In the genomic region with DNA sequence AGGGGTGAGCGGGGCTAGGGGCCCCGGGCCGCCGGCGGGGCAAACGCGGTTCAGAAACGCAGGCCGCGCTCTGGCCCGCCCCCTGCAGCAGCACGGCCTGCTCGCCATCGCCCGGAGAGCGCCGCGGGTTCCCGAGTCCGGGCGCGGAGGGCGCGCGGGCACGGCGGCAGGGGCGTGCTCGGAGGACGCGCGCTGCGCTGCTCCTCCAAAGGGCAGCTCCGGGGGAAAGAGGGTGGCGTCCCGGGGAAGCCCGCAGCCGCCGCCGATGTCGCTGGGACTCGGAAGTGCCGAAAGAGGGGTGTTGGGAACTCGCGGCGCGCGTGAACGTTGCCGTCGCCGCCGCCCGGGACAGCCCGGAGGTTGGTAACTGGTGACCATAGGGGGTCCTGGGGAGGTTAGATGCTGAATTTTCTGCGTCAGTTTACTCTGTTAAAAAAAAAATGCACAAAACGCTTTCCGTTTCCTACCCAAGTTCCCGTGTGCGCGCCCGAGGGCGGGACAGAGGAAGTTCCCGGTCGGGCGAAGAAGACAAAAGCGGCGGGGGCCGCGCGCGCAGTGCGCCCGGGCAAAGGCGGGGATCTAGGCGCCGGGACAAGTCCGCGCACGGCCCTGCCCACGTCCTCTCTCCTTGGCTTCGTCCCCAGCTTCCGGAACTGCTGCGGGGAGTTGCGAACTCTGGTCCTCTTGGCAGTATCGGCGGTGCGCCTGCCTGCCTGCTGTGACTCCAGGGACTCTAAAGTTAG, we compare ENCODE assay signal across 1 cellular context.
TF ChIP-seq lines count a peak whose summit lies in the region.

A gene (plus strand): TSS at position 157 of the 743 bp plus-strand sequence. CDS start 20,074 bp downstream, outside the sequence.

TF ChIP-seq in HEK293, 187 proteins besides CTCF, POLR2A, EP300 and RAD21 (continued from another document and continues in another):
- TF ChIP-seq, protein P1, sequence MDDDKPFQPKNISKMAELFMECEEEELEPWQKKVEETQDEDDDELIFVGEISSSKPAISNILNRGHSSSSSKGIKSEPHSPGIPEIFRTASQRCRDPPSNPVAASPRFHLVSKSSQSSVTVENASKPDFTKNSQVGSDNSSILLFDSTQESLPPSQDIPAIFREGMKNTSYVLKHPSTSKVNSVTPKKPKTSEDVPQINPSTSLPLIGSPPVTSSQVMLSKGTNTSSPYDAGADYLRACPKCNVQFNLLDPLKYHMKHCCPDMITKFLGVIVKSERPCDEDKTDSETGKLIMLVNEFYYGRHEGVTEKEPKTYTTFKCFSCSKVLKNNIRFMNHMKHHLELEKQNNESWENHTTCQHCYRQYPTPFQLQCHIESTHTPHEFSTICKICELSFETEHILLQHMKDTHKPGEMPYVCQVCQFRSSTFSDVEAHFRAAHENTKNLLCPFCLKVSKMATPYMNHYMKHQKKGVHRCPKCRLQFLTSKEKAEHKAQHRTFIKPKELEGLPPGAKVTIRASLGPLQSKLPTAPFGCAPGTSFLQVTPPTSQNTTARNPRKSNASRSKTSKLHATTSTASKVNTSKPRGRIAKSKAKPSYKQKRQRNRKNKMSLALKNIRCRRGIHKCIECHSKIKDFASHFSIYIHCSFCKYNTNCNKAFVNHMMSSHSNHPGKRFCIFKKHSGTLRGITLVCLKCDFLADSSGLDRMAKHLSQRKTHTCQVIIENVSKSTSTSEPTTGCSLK (tag by site-specific recombination; IDR thresholded peaks at IDR 0.05) = no peak
- TF ChIP-seq ZNF19 (tag by site-specific recombination; IDR thresholded peaks at IDR 0.05; ENCODE audit: low read depth) (no peak), ZFP3 (tag by site-specific recombination; IDR thresholded peaks at IDR 0.05; ENCODE audit: low read depth) (no peak), ZNF514 (tag by site-specific recombination; IDR thresholded peaks at IDR 0.05) (no peak), ZNF174 (tag by site-specific recombination; IDR thresholded peaks at IDR 0.05) (no peak), HOXA7 (CRISPR knock-in tag; IDR thresholded peaks at IDR 0.05; ENCODE audit: borderline replicate concordance) (no peak), ZNF114 (tag by site-specific recombination; IDR thresholded peaks at IDR 0.05) (no peak), ZNF37A (tag by site-specific recombination; IDR thresholded peaks at IDR 0.05) (no peak), ZNF768 (tag by site-specific recombination; IDR thresholded peaks at IDR 0.05) (no peak), ZFP37 (tag by site-specific recombination; IDR thresholded peaks at IDR 0.05) (no peak), ZNF423 (tag by site-specific recombination; IDR thresholded peaks at IDR 0.05) (no peak), ZNF777 (tag by site-specific recombination; IDR thresholded peaks at IDR 0.05; ENCODE audit: borderline replicate concordance) (no peak), ZNF747 (tag by site-specific recombination; IDR thresholded peaks at IDR 0.05) (no peak), MZF1 (tag by site-specific recombination; IDR thresholded peaks at IDR 0.05; ENCODE audit: borderline replicate concordance) (peak; percentile 69), ZNF521 (tag by site-specific recombination; IDR thresholded peaks at IDR 0.05) (no peak), IKZF3 (tag by site-specific recombination; IDR thresholded peaks at IDR 0.05) (peak; percentile 60), ZNF792 (tag by site-specific recombination; IDR thresholded peaks at IDR 0.05) (no peak), ZNF132 (tag by site-specific recombination; IDR thresholded peaks at IDR 0.05; ENCODE audit: borderline replicate concordance) (no peak), KLF16 (tag by site-specific recombination; IDR thresholded peaks at IDR 0.05) (peak; percentile 37; the same call in 1 of the 2 replicates), ZNF350 (tag by site-specific recombination; IDR thresholded peaks at IDR 0.05) (no peak), ZSCAN30 (tag by site-specific recombination; IDR thresholded peaks at IDR 0.05) (peak; percentile 73), ZNF2 (tag by site-specific recombination; IDR thresholded peaks at IDR 0.05) (0 out of 2 replicates have a peak, but pooled peaks have one; percentile 25), ZSCAN16 (tag by site-specific recombination; IDR thresholded peaks at IDR 0.05) (no peak), ZNF830 (tag by site-specific recombination; IDR thresholded peaks at IDR 0.05; ENCODE audit: low read depth) (no peak), ZNF266 (tag by site-specific recombination; IDR thresholded peaks at IDR 0.05; ENCODE audit: low read depth) (no peak), ZSCAN23 (tag by site-specific recombination; IDR thresholded peaks at IDR 0.05) (no peak), KLF7 (tag by site-specific recombination; IDR thresholded peaks at IDR 0.05; ENCODE audit: borderline replicate concordance) (no peak), ZFP69B (tag by site-specific recombination; IDR thresholded peaks at IDR 0.05) (peak; percentile 29; the same call in 1 of the 2 replicates), ZEB2 (tag by site-specific recombination; IDR thresholded peaks at IDR 0.05) (no peak; the same call in none of the 2 replicates), GLI2 (tag by site-specific recombination; IDR thresholded peaks at IDR 0.05; ENCODE audit: borderline replicate concordance, low read depth) (no peak), ZNF302 (tag by site-specific recombination; IDR thresholded peaks at IDR 0.05; ENCODE audit: low read depth) (no peak), ZBTB1 (tag by site-specific recombination; IDR thresholded peaks at IDR 0.05) (no peak), ZNF112 (tag by site-specific recombination; IDR thresholded peaks at IDR 0.05) (no peak), ZNF404 (tag by site-specific recombination; IDR thresholded peaks at IDR 0.05) (no peak), BCL11A (tag by site-specific recombination; IDR thresholded peaks at IDR 0.05; ENCODE audit: low read depth) (no peak), ZNF558 (tag by site-specific recombination; IDR thresholded peaks at IDR 0.05) (no peak), SP2 (tag by site-specific recombination; IDR thresholded peaks at IDR 0.05) (peak; percentile 90), ZNF664 (tag by site-specific recombination; IDR thresholded peaks at IDR 0.05) (no peak), ZNF341 (tag by site-specific recombination; IDR thresholded peaks at IDR 0.05; ENCODE audit: low read depth) (peak; percentile 67), ZNF555 (tag by site-specific recombination; conservative IDR thresholded peaks at IDR 0.05) (no peak), ZNF660 (tag by site-specific recombination; IDR thresholded peaks at IDR 0.05) (peak; percentile 81; the same call in 1 of the 2 replicates), ZNF214 (tag by site-specific recombination; IDR thresholded peaks at IDR 0.05; ENCODE audit: borderline replicate concordance) (no peak), ZNF10 (tag by site-specific recombination; IDR thresholded peaks at IDR 0.05) (no peak), ZNF658 (tag by site-specific recombination; IDR thresholded peaks at IDR 0.05) (no peak)
- TF ChIP-seq, protein P2, sequence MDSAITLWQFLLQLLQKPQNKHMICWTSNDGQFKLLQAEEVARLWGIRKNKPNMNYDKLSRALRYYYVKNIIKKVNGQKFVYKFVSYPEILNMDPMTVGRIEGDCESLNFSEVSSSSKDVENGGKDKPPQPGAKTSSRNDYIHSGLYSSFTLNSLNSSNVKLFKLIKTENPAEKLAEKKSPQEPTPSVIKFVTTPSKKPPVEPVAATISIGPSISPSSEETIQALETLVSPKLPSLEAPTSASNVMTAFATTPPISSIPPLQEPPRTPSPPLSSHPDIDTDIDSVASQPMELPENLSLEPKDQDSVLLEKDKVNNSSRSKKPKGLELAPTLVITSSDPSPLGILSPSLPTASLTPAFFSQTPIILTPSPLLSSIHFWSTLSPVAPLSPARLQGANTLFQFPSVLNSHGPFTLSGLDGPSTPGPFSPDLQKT (IDR thresholded peaks at IDR 0.05; ENCODE audit: borderline replicate concordance, low read depth, low read length) = no peak
- TF ChIP-seq, protein P3, sequence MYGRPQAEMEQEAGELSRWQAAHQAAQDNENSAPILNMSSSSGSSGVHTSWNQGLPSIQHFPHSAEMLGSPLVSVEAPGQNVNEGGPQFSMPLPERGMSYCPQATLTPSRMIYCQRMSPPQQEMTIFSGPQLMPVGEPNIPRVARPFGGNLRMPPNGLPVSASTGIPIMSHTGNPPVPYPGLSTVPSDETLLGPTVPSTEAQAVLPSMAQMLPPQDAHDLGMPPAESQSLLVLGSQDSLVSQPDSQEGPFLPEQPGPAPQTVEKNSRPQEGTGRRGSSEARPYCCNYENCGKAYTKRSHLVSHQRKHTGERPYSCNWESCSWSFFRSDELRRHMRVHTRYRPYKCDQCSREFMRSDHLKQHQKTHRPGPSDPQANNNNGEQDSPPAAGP (tag by site-specific recombination; IDR thresholded peaks at IDR 0.05) = peak; percentile 37; the same call in 1 of the 2 replicates
- TF ChIP-seq, protein P4, sequence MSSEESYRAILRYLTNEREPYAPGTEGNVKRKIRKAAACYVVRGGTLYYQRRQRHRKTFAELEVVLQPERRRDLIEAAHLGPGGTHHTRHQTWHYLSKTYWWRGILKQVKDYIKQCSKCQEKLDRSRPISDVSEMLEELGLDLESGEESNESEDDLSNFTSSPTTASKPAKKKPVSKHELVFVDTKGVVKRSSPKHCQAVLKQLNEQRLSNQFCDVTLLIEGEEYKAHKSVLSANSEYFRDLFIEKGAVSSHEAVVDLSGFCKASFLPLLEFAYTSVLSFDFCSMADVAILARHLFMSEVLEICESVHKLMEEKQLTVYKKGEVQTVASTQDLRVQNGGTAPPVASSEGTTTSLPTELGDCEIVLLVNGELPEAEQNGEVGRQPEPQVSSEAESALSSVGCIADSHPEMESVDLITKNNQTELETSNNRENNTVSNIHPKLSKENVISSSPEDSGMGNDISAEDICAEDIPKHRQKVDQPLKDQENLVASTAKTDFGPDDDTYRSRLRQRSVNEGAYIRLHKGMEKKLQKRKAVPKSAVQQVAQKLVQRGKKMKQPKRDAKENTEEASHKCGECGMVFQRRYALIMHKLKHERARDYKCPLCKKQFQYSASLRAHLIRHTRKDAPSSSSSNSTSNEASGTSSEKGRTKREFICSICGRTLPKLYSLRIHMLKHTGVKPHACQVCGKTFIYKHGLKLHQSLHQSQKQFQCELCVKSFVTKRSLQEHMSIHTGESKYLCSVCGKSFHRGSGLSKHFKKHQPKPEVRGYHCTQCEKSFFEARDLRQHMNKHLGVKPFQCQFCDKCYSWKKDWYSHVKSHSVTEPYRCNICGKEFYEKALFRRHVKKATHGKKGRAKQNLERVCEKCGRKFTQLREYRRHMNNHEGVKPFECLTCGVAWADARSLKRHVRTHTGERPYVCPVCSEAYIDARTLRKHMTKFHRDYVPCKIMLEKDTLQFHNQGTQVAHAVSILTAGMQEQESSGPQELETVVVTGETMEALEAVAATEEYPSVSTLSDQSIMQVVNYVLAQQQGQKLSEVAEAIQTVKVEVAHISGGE (tag by site-specific recombination; conservative IDR thresholded peaks at IDR 0.05; ENCODE audit: low read depth) = peak; percentile 77
- TF ChIP-seq, protein P5, sequence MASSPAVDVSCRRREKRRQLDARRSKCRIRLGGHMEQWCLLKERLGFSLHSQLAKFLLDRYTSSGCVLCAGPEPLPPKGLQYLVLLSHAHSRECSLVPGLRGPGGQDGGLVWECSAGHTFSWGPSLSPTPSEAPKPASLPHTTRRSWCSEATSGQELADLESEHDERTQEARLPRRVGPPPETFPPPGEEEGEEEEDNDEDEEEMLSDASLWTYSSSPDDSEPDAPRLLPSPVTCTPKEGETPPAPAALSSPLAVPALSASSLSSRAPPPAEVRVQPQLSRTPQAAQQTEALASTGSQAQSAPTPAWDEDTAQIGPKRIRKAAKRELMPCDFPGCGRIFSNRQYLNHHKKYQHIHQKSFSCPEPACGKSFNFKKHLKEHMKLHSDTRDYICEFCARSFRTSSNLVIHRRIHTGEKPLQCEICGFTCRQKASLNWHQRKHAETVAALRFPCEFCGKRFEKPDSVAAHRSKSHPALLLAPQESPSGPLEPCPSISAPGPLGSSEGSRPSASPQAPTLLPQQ (tag by site-specific recombination; IDR thresholded peaks at IDR 0.05) = 0 out of 2 replicates have a peak, but pooled peaks have one; percentile 15
- TF ChIP-seq, protein P6, sequence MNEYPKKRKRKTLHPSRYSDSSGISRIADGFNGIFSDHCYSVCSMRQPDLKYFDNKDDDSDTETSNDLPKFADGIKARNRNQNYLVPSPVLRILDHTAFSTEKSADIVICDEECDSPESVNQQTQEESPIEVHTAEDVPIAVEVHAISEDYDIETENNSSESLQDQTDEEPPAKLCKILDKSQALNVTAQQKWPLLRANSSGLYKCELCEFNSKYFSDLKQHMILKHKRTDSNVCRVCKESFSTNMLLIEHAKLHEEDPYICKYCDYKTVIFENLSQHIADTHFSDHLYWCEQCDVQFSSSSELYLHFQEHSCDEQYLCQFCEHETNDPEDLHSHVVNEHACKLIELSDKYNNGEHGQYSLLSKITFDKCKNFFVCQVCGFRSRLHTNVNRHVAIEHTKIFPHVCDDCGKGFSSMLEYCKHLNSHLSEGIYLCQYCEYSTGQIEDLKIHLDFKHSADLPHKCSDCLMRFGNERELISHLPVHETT (tag by site-specific recombination; IDR thresholded peaks at IDR 0.05) = no peak
- TF ChIP-seq, protein P7, sequence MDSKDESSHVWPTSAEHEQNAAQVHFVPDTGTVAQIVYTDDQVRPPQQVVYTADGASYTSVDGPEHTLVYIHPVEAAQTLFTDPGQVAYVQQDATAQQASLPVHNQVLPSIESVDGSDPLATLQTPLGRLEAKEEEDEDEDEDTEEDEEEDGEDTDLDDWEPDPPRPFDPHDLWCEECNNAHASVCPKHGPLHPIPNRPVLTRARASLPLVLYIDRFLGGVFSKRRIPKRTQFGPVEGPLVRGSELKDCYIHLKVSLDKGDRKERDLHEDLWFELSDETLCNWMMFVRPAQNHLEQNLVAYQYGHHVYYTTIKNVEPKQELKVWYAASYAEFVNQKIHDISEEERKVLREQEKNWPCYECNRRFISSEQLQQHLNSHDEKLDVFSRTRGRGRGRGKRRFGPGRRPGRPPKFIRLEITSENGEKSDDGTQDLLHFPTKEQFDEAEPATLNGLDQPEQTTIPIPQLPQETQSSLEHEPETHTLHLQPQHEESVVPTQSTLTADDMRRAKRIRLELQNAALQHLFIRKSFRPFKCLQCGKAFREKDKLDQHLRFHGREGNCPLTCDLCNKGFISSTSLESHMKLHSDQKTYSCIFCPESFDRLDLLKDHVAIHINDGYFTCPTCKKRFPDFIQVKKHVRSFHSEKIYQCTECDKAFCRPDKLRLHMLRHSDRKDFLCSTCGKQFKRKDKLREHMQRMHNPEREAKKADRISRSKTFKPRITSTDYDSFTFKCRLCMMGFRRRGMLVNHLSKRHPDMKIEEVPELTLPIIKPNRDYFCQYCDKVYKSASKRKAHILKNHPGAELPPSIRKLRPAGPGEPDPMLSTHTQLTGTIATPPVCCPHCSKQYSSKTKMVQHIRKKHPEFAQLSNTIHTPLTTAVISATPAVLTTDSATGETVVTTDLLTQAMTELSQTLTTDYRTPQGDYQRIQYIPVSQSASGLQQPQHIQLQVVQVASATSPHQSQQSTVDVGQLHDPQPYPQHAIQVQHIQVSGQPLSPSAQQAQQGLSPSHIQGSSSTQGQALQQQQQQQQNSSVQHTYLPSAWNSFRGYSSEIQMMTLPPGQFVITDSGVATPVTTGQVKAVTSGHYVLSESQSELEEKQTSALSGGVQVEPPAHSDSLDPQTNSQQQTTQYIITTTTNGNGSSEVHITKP (tag by site-specific recombination; IDR thresholded peaks at IDR 0.05) = peak; percentile 99
- TF ChIP-seq, protein P8, sequence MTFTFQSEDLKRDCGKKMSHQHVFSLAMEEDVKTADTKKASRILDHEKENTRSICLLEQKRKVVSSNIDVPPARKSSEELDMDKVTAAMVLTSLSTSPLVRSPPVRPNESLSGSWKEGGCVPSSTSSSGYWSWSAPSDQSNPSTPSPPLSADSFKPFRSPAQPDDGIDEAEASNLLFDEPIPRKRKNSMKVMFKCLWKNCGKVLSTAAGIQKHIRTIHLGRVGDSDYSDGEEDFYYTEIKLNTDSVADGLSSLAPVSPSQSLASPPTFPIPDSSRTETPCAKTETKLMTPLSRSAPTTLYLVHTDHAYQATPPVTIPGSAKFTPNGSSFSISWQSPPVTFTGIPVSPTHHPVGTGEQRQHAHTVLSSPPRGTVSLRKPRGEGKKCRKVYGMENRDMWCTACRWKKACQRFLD (tag by site-specific recombination; IDR thresholded peaks at IDR 0.05) = no peak
